ENCODE assay signal across 5 cellular contexts in genomic region chr2:2701176-2701781, GRCh38.
"Had no signal": no experiment of that assay in that cellular context is flagged by ENCODE, and none has a peak within 500 bp of the region (broad histone marks: within the 10 kb centered on the region; RNA-seq: fewer than 3 reads in every experiment).

No MANE protein-coding gene starts in this region.

- H3K27ac Mint-ChIP-seq: H9 had no signal

- H3K27ac ChIP-seq: GM23248 had no signal

- H3K9ac ChIP-seq: GM23248 had no signal

- H3K4me3 ChIP-seq: GM23248 had no signal

- H3K9me3 Mint-ChIP-seq: H9 had no signal

- H3K4me3 Mint-ChIP-seq: H9 had no signal

- DNase-seq: GM23248, GOT3, H9, HCEC 1CT, IMR-90 had no signal

- H2AFZ ChIP-seq: GM23248 had no signal
